Comparison of ENCODE assay signal across 8 cellular contexts in the genomic region with DNA sequence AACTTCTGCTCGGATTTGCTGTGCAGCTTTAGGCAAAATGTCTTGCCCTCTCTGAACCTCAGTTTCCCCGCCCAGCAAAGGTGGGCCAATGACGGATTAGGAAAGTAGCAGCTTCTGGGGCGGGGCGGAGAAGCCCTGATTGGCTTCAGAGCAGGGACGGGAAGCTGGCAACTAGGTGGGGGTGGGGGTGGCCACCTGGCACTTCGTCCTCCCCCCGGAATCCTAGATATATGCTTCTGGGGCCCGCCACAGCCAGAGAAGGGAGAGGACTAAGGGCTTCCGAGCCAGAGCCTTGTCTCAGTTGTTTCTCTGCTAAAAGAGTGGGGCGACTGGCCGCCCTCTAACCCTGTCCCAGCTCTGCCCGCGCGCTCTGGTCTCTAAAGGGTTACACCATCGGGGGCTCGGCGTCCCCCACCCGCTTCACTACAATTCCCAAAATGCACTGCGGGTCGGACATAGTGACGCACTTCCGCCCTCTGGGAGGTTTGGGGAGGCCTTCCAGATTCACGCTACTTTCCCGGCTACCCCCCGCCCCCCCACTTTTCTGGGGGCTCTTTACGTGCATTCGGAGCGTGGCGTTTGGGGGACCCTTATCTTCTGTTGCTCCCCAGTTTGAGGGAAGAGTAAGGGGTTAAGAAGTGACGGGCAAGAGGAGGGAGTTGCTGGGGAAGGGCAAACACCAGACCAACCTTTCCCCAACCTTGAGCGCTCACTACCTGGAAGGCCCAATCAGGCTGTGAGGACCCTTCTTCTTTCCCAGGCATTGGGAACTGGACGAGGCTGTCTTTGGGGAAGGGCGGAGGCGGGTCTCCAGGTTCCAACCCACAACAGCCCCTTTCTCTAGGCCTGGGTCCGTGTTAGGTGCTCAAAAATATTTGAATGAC. TPM values are rescaled to one million over a fixed set of nuclear protein-coding genes. Genes with fewer than 3 reads are reported as not detected.
DNase-seq lines count a peak whose midpoint lies in the region; ATAC-seq and TF ChIP-seq lines count a peak whose summit lies in the region.

No MANE protein-coding gene starts in this region.

- H4K20me1 ChIP-seq in fibroblast of lung (ENCODE audit: control insufficient read depth, extremely low read depth, insufficient read depth, low read length) = no peaks in the 10 kb centered on the region

- intact Hi-C loops in naive thymus-derived CD4-positive, alpha-beta T cell (cut with micrococcal nuclease) = loop anchor here (1.0 to 10.0 kb wide), 19 partner anchors 16 to 1598 kb away; a partner anchor contains a TSS

- H3K79me2 ChIP-seq in fibroblast of lung (ENCODE audit: control insufficient read depth, insufficient read depth, low read length) = peaks cover 10% of the 10 kb centered on the region

- no peaks in the 10 kb centered on the region for H3K27me3 Mint-ChIP-seq in naive thymus-derived CD4-positive, alpha-beta T cell

- POLR2A ChIA-PET in naive thymus-derived CD4-positive, alpha-beta T cell (lab: Charles Lee) = interaction anchor here (0.5 to 4.2 kb wide), 8 partner anchors 15 to 1956 kb away, joined by 3 to 42 read pairs (median 4); a partner anchor contains a TSS

- peak overlapping the region; percentile 92 to 99 (median 97) for H3K27ac Mint-ChIP-seq in naive thymus-derived CD4-positive, alpha-beta T cell
- peak overlapping the region; percentile 94 for H3K27ac Mint-ChIP-seq in stimulated activated effector memory CD8-positive, alpha-beta T cell treated with anti-CD3 and anti-CD28 coated beads, Interleukin-12 subunit alpha, Interleukin-12 subunit beta, amount 100 ng/mL, for 72 hours

- no peaks in the 10 kb centered on the region for H3K9me3 ChIP-seq in fibroblast of lung (ENCODE audit: control insufficient read depth, insufficient read depth, low read depth, low read length)
- H3K9me3 ChIP-seq in naive thymus-derived CD4-positive, alpha-beta T cell (ENCODE audit: control insufficient read depth in 2 of 3, low read length in 3 of 3) = no peaks in the 10 kb centered on the region

- TF ChIP-seq CTCF in fibroblast of lung (conservative IDR thresholded peaks at IDR 0.05 in 1 of 2, IDR thresholded peaks at IDR 0.05 in 1 of 2; ENCODE audit: low read depth in 1 of 2, low read length in 2 of 2) = no peak

- H3K36me3 ChIP-seq in fibroblast of lung (ENCODE audit: control insufficient read depth, insufficient read depth, low read length) = peaks cover 8% of the 10 kb centered on the region
- H3K36me3 ChIP-seq in naive thymus-derived CD4-positive, alpha-beta T cell (ENCODE audit: control insufficient read depth in 2 of 3, insufficient read depth in 3 of 3, low read length in 3 of 3) = no peaks in the 10 kb centered on the region

- H3K4me1 Mint-ChIP-seq in naive thymus-derived CD4-positive, alpha-beta T cell = peaks cover 10 to 31% (median 19%) of the 10 kb centered on the region in 7 donors
- peaks cover 33% of the 10 kb centered on the region for H3K4me1 Mint-ChIP-seq in stimulated activated effector memory CD8-positive, alpha-beta T cell treated with anti-CD3 and anti-CD28 coated beads, Interleukin-12 subunit alpha, Interleukin-12 subunit beta, amount 100 ng/mL, for 72 hours

- H3K4me2 ChIP-seq in fibroblast of lung (ENCODE audit: extremely low read depth, insufficient read depth, low read length) = peak overlapping the region; percentile 95

- peak overlapping the region; percentile 93 to 99 (median 97) for H3K4me3 Mint-ChIP-seq in naive thymus-derived CD4-positive, alpha-beta T cell
- peak overlapping the region; percentile 87 for H3K4me3 Mint-ChIP-seq in stimulated activated effector memory CD8-positive, alpha-beta T cell treated with anti-CD3 and anti-CD28 coated beads, Interleukin-12 subunit alpha, Interleukin-12 subunit beta, amount 100 ng/mL, for 72 hours

- H3K4me3 ChIP-seq in fibroblast of lung (replicated peaks in 1 of 4; ENCODE audit: control extremely low read depth in 1 of 4, insufficient read depth in 1 of 4, low read depth in 3 of 4, low read length in 4 of 4) = peak overlapping the region; percentile 38 to 85 (median 58)
- peak overlapping the region; percentile 99 for H3K4me3 ChIP-seq in naive thymus-derived CD4-positive, alpha-beta T cell (ENCODE audit: low read length)

- peak overlapping the region; percentile 67 for H2AFZ ChIP-seq in fibroblast of lung (ENCODE audit: low read length)

- DNase-seq in DMS53 (lab: John Stamatoyannopoulos, UW) (peak; percentile 97), LHCN-M2 (ENCODE audit: low read depth) (peak; percentile 91), RKO (ENCODE audit: low spot score) (peak; percentile 94), fibroblast of lung (ENCODE audit: low read depth in 2 of 2) (peak; percentile 90 to 94)
- DNase-seq in activated T-helper 1 cell treated with anti-CD3 and anti-CD28 coated beads, Interleukin-2, amount 50 U/mL, for 16 hours (ENCODE audit: low read depth in 1 of 2, low spot score in 1 of 2) = peak; percentile 81
- DNase-seq in naive thymus-derived CD4-positive, alpha-beta T cell = peak; percentile 76 to 93 (median 88)
- peak; percentile 79 to 95 for DNase-seq in stimulated activated effector memory CD8-positive, alpha-beta T cell treated with anti-CD3 and anti-CD28 coated beads, Interleukin-12 subunit alpha, Interleukin-12 subunit beta, amount 100 ng/mL, for 72 hours (ENCODE audit: low spot score in 2 of 2)

- CTCF ChIA-PET in naive thymus-derived CD4-positive, alpha-beta T cell (lab: Charles Lee) = interaction anchor here (0.6 to 2.5 kb wide), 8 partner anchors 14 to 199 kb away, joined by 3 to 12 read pairs (median 5); a partner anchor contains a TSS

- no peaks in the 10 kb centered on the region for H3K27me3 ChIP-seq in fibroblast of lung (ENCODE audit: control insufficient read depth, insufficient read depth, low read length)
- H3K27me3 ChIP-seq in naive thymus-derived CD4-positive, alpha-beta T cell (ENCODE audit: control insufficient read depth in 2 of 2, insufficient read depth in 2 of 2, low read length in 2 of 2) = no peaks in the 10 kb centered on the region

- H3K27ac ChIP-seq in fibroblast of lung (ENCODE audit: insufficient read depth, low read length) = peak overlapping the region; percentile 92
- H3K27ac ChIP-seq in naive thymus-derived CD4-positive, alpha-beta T cell (ENCODE audit: low read depth, low read length) = peak overlapping the region; percentile 86

- ATAC-seq in GM21786 (IDR thresholded peaks at IDR 0.05; ENCODE audit: unreplicated experiment) = peak; percentile 43
- peak; percentile 85 for ATAC-seq in naive thymus-derived CD4-positive, alpha-beta T cell
- ATAC-seq in stimulated activated effector memory CD8-positive, alpha-beta T cell treated with anti-CD3 and anti-CD28 coated beads, Interleukin-12 subunit alpha, Interleukin-12 subunit beta, amount 100 ng/mL, for 72 hours = peak; percentile 82

- H3K36me3 Mint-ChIP-seq in naive thymus-derived CD4-positive, alpha-beta T cell = peaks cover 0 to 10% (median 2%) of the 10 kb centered on the region in 5 donors
- H3K36me3 Mint-ChIP-seq in stimulated activated effector memory CD8-positive, alpha-beta T cell treated with anti-CD3 and anti-CD28 coated beads, Interleukin-12 subunit alpha, Interleukin-12 subunit beta, amount 100 ng/mL, for 72 hours = peaks cover 26% of the 10 kb centered on the region

- peak overlapping the region; percentile 47 for H3K9ac ChIP-seq in fibroblast of lung (ENCODE audit: insufficient read depth, low read length)

- peaks cover 0 to under 1% (median 0%) of the 10 kb centered on the region in 11 donors for H3K9me3 Mint-ChIP-seq in naive thymus-derived CD4-positive, alpha-beta T cell
- H3K9me3 Mint-ChIP-seq in stimulated activated effector memory CD8-positive, alpha-beta T cell treated with anti-CD3 and anti-CD28 coated beads, Interleukin-12 subunit alpha, Interleukin-12 subunit beta, amount 100 ng/mL, for 72 hours = no peaks in the 10 kb centered on the region

- H3K4me1 ChIP-seq in fibroblast of lung (ENCODE audit: control insufficient read depth, extremely low read depth, insufficient read depth, low read length) = peaks cover 5% of the 10 kb centered on the region
- H3K4me1 ChIP-seq in naive thymus-derived CD4-positive, alpha-beta T cell (ENCODE audit: control insufficient read depth in 2 of 2, insufficient read depth in 2 of 2, low read length in 2 of 2) = peaks cover 15 to 34% of the 10 kb centered on the region in 2 donors

RNA-seq across cellular contexts. Expression of a gene that starts 0.7 kb away (rescaled TPM):
- 40.1 and 42.8 TPM in 2 replicates for total RNA-seq in LHCN-M2 (2014; rRNA removed)
- 12.4 TPM for polyA plus RNA-seq in LHCN-M2 (2012)
- 22.9 and 23.1 TPM in 2 replicates for total RNA-seq in fibroblast of lung
- 3.6 and 4.0 TPM in 2 replicates for polyA plus RNA-seq in fibroblast of lung
- polyA plus RNA-seq in fibroblast of lung (2012) = 10.6 and 12.5 TPM in 2 replicates
- 6.4 and 6.8 TPM in 2 replicates for polyA minus RNA-seq in fibroblast of lung (ENCODE audit: low replicate concordance)
- total RNA-seq in naive thymus-derived CD4-positive, alpha-beta T cell = 10 to 100 TPM; 16.4 to 38.7 (median 26.5) TPM
- polyA plus RNA-seq in naive thymus-derived CD4-positive, alpha-beta T cell = 10 to 100 TPM in 1 of 2 donors, 1 to 10 TPM in 1; 6.2 to 11.6 TPM

RNA-seq across cellular contexts. Expression of a gene that starts 15.7 kb away (rescaled TPM):
- 3.2 and 3.5 TPM in 2 replicates for total RNA-seq in LHCN-M2 (2014; rRNA removed)
- 6.5 TPM for polyA plus RNA-seq in LHCN-M2 (2012)
- 1.3 TPM in 2 replicates for total RNA-seq in fibroblast of lung
- 0.81 and 1.1 TPM in 2 replicates for polyA plus RNA-seq in fibroblast of lung
- 4.0 and 5.1 TPM in 2 replicates for polyA plus RNA-seq in fibroblast of lung (2012)
- polyA minus RNA-seq in fibroblast of lung (ENCODE audit: low replicate concordance) = 2.2 and 3.0 TPM in 2 replicates
- total RNA-seq in naive thymus-derived CD4-positive, alpha-beta T cell = 10 to 100 TPM in 3 of 5 experiments, 1 to 10 TPM in 2; 7.0 to 14.5 (median 11.2) TPM
- under 1 TPM; 0.15 to 0.40 TPM for polyA plus RNA-seq in naive thymus-derived CD4-positive, alpha-beta T cell

RNA-seq across cellular contexts. Expression of a gene that starts 22.5 kb away (rescaled TPM):
- total RNA-seq in LHCN-M2 (2014; rRNA removed) (not detected in 2 replicates), fibroblast of lung (not detected in 2 replicates)
- not detected for polyA plus RNA-seq in LHCN-M2 (2012)
- not detected in 2 replicates for polyA plus RNA-seq in fibroblast of lung
- polyA plus RNA-seq in fibroblast of lung (2012) = not detected in 2 replicates
- 0.43 TPM in 1 of 2 replicates, not detected in the other for polyA minus RNA-seq in fibroblast of lung (ENCODE audit: low replicate concordance)
- total RNA-seq in naive thymus-derived CD4-positive, alpha-beta T cell = not detected
- not detected for polyA plus RNA-seq in naive thymus-derived CD4-positive, alpha-beta T cell

RNA-seq across cellular contexts. Expression of a gene that starts 23.7 kb away (rescaled TPM):
- 35.9 and 45.6 TPM in 2 replicates for total RNA-seq in LHCN-M2 (2014; rRNA removed)
- polyA plus RNA-seq in LHCN-M2 (2012) = 43.4 TPM
- total RNA-seq in fibroblast of lung = 22.3 and 32.2 TPM in 2 replicates
- 48.2 and 48.3 TPM in 2 replicates for polyA plus RNA-seq in fibroblast of lung
- 41.5 and 41.9 TPM in 2 replicates for polyA plus RNA-seq in fibroblast of lung (2012)
- polyA minus RNA-seq in fibroblast of lung (ENCODE audit: low replicate concordance) = 189 and 210 TPM in 2 replicates
- 100 to 1,000 TPM in 1 of 5 experiments, 10 to 100 TPM in 4; 81.3 to 110 (median 96.4) TPM for total RNA-seq in naive thymus-derived CD4-positive, alpha-beta T cell
- 10 to 100 TPM in 1 of 2 donors, 1 to 10 TPM in 1; 9.9 to 22.7 TPM for polyA plus RNA-seq in naive thymus-derived CD4-positive, alpha-beta T cell

RNA-seq across cellular contexts. Expression of a gene that starts 27.9 kb away (rescaled TPM):
- total RNA-seq in LHCN-M2 (2014; rRNA removed) (not detected in 2 replicates), fibroblast of lung (not detected in 2 replicates)
- not detected for polyA plus RNA-seq in LHCN-M2 (2012)
- polyA plus RNA-seq in fibroblast of lung = not detected in 2 replicates
- not detected in 2 replicates for polyA plus RNA-seq in fibroblast of lung (2012)
- not detected in 2 replicates for polyA minus RNA-seq in fibroblast of lung (ENCODE audit: low replicate concordance)
- total RNA-seq in naive thymus-derived CD4-positive, alpha-beta T cell = not detected
- polyA plus RNA-seq in naive thymus-derived CD4-positive, alpha-beta T cell = not detected

Comparison
In these comparisons a context has a peak if more than half of its experiments do, and no peak if none do; other contexts are left out.
1. Peak in every context shown above with its lines: DNase-seq, ATAC-seq, H3K4me3 ChIP-seq and H3K27ac ChIP-seq.